ENCODE assay signal across 2 cellular contexts in the genomic region with DNA sequence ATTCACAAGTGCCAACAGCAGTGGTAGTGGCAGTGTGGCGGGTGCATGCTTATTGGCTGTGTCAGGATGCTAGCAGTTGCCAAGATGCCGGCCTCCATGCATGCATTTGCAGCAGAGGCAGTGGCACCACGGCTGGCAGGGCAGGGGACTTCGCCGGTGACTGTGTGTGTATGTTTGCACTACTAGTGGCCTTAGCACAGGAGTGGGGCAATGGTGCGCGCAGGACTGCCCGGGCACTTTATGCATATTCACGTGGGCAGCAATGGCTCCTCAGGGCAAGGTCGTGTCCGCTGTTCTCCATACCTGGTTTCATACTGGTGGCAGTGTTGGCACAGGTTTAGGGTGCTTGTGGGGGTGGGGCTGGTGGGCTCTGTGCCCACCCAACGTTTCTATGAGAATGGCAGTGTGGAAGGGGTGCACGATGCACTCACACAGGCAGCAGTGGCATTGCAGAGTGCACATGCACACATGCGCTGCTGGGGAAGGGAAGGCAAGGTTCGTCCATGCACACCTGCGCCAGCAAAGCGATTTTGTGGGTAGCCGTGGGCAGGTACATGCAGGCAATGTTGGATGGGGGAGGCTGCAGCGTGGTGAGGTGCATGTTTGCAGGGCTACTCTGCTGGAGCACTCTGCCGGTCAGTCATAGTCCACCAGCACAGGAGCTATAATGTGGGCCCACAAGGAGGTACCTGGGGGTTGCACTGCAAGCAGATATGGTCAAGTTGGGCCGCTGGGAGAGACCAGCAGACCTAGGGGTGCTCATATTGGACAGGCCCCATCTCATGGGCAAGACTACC.
TF ChIP-seq lines count a peak whose summit lies in the region.

No MANE protein-coding gene starts in this region.

TF ChIP-seq in IMR-90, 13 proteins besides CTCF, POLR2A, EP300 and RAD21:
- TF ChIP-seq RCOR1 (IDR thresholded peaks at IDR 0.05; ENCODE audit: insufficient replicate concordance, low read length): no peak
- no peak for TF ChIP-seq MAFK (IDR thresholded peaks at IDR 0.05; ENCODE audit: low read depth, low read length)
- no peak for TF ChIP-seq SMC3 (IDR thresholded peaks at IDR 0.05; ENCODE audit: low read depth, low read length)
- no peak for TF ChIP-seq RFX5 (IDR thresholded peaks at IDR 0.05; ENCODE audit: low read depth, low read length)
- TF ChIP-seq BHLHE40 (IDR thresholded peaks at IDR 0.05; ENCODE audit: low read depth, low read length): no peak
- TF ChIP-seq NFE2L2 (IDR thresholded peaks at IDR 0.05; ENCODE audit: low read depth, low read length): no peak
- TF ChIP-seq FOS (IDR thresholded peaks at IDR 0.05; ENCODE audit: low read depth, low read length): no peak
- TF ChIP-seq, protein P1, sequence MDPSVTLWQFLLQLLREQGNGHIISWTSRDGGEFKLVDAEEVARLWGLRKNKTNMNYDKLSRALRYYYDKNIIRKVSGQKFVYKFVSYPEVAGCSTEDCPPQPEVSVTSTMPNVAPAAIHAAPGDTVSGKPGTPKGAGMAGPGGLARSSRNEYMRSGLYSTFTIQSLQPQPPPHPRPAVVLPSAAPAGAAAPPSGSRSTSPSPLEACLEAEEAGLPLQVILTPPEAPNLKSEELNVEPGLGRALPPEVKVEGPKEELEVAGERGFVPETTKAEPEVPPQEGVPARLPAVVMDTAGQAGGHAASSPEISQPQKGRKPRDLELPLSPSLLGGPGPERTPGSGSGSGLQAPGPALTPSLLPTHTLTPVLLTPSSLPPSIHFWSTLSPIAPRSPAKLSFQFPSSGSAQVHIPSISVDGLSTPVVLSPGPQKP (IDR thresholded peaks at IDR 0.05; ENCODE audit: borderline replicate concordance, low read depth, low read length): no peak
- no peak for TF ChIP-seq MXI1 (IDR thresholded peaks at IDR 0.05; ENCODE audit: borderline replicate concordance, low read depth, low read length)
- TF ChIP-seq MAZ (IDR thresholded peaks at IDR 0.05; ENCODE audit: borderline replicate concordance, low read depth, low read length): no peak
- no peak for TF ChIP-seq CHD1 (IDR thresholded peaks at IDR 0.05; ENCODE audit: low read depth, low read length)
- TF ChIP-seq CEBPB (IDR thresholded peaks at IDR 0.05; ENCODE audit: low read depth, low read length): no peak

TF ChIP-seq in H1, 55 proteins besides CTCF, POLR2A, EP300 and RAD21:
- TF ChIP-seq SP2 (IDR thresholded peaks at IDR 0.05; ENCODE audit: low read length) (no peak), RNF2 (IDR thresholded peaks at IDR 0.05; ENCODE audit: borderline replicate concordance, low read depth, low read length, missing control alignments, poor library complexity, severe bottlenecking) (no peak), POLR2AphosphoS5 (IDR thresholded peaks at IDR 0.05; ENCODE audit: low read depth, low read length) (no peak), CEBPB (IDR thresholded peaks at IDR 0.05; ENCODE audit: low read depth, low read length) (no peak), RBBP5 (IDR thresholded peaks at IDR 0.05; ENCODE audit: borderline replicate concordance, low read depth, low read length) (no peak), TCF12 (IDR thresholded peaks at IDR 0.05; ENCODE audit: low read depth, low read length) (no peak), ZNF274 (IDR thresholded peaks at IDR 0.05; ENCODE audit: borderline replicate concordance, extremely low read depth, low read length) (no peak), CBX5 (IDR thresholded peaks at IDR 0.05; ENCODE audit: low read depth, low read length) (no peak)
- TF ChIP-seq, protein P2, sequence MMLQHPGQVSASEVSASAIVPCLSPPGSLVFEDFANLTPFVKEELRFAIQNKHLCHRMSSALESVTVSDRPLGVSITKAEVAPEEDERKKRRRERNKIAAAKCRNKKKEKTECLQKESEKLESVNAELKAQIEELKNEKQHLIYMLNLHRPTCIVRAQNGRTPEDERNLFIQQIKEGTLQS (IDR thresholded peaks at IDR 0.05; ENCODE audit: insufficient read depth, low read depth, low read length): no peak
- TF ChIP-seq, protein P3, sequence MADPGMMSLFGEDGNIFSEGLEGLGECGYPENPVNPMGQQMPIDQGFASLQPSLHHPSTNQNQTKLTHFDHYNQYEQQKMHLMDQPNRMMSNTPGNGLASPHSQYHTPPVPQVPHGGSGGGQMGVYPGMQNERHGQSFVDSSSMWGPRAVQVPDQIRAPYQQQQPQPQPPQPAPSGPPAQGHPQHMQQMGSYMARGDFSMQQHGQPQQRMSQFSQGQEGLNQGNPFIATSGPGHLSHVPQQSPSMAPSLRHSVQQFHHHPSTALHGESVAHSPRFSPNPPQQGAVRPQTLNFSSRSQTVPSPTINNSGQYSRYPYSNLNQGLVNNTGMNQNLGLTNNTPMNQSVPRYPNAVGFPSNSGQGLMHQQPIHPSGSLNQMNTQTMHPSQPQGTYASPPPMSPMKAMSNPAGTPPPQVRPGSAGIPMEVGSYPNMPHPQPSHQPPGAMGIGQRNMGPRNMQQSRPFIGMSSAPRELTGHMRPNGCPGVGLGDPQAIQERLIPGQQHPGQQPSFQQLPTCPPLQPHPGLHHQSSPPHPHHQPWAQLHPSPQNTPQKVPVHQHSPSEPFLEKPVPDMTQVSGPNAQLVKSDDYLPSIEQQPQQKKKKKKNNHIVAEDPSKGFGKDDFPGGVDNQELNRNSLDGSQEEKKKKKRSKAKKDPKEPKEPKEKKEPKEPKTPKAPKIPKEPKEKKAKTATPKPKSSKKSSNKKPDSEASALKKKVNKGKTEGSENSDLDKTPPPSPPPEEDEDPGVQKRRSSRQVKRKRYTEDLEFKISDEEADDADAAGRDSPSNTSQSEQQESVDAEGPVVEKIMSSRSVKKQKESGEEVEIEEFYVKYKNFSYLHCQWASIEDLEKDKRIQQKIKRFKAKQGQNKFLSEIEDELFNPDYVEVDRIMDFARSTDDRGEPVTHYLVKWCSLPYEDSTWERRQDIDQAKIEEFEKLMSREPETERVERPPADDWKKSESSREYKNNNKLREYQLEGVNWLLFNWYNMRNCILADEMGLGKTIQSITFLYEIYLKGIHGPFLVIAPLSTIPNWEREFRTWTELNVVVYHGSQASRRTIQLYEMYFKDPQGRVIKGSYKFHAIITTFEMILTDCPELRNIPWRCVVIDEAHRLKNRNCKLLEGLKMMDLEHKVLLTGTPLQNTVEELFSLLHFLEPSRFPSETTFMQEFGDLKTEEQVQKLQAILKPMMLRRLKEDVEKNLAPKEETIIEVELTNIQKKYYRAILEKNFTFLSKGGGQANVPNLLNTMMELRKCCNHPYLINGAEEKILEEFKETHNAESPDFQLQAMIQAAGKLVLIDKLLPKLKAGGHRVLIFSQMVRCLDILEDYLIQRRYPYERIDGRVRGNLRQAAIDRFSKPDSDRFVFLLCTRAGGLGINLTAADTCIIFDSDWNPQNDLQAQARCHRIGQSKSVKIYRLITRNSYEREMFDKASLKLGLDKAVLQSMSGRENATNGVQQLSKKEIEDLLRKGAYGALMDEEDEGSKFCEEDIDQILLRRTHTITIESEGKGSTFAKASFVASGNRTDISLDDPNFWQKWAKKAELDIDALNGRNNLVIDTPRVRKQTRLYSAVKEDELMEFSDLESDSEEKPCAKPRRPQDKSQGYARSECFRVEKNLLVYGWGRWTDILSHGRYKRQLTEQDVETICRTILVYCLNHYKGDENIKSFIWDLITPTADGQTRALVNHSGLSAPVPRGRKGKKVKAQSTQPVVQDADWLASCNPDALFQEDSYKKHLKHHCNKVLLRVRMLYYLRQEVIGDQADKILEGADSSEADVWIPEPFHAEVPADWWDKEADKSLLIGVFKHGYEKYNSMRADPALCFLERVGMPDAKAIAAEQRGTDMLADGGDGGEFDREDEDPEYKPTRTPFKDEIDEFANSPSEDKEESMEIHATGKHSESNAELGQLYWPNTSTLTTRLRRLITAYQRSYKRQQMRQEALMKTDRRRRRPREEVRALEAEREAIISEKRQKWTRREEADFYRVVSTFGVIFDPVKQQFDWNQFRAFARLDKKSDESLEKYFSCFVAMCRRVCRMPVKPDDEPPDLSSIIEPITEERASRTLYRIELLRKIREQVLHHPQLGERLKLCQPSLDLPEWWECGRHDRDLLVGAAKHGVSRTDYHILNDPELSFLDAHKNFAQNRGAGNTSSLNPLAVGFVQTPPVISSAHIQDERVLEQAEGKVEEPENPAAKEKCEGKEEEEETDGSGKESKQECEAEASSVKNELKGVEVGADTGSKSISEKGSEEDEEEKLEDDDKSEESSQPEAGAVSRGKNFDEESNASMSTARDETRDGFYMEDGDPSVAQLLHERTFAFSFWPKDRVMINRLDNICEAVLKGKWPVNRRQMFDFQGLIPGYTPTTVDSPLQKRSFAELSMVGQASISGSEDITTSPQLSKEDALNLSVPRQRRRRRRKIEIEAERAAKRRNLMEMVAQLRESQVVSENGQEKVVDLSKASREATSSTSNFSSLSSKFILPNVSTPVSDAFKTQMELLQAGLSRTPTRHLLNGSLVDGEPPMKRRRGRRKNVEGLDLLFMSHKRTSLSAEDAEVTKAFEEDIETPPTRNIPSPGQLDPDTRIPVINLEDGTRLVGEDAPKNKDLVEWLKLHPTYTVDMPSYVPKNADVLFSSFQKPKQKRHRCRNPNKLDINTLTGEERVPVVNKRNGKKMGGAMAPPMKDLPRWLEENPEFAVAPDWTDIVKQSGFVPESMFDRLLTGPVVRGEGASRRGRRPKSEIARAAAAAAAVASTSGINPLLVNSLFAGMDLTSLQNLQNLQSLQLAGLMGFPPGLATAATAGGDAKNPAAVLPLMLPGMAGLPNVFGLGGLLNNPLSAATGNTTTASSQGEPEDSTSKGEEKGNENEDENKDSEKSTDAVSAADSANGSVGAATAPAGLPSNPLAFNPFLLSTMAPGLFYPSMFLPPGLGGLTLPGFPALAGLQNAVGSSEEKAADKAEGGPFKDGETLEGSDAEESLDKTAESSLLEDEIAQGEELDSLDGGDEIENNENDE (IDR thresholded peaks at IDR 0.05; ENCODE audit: insufficient replicate concordance, low read length): no peak
TF ChIP-seq in H1: peak in this region for 0.
